In genomic region chr18:28961669-28962228, GRCh38 we compare ENCODE assay signal across 8 cellular contexts.
A peak's percentile ranks its signal among the peaks of the same experiment; 100 is the strongest.
DNase-seq lines count a peak whose midpoint lies in the region; TF ChIP-seq lines count a peak whose summit lies in the region.

No MANE protein-coding gene starts in this region.

- H3K9ac ChIP-seq in neural cell (ENCODE audit: low read length): no peak overlapping the region

- intact Hi-C loops in stomach (cut with DNase I; ENCODE audit: low total_unique reads): no loop called here

- DNase-seq in NCI-H524 (lab: John Stamatoyannopoulos, UW) (peak; percentile 15 to 56), NCI-H524 treated with DMSO at 0.1 percent for 48 hours (lab: John Stamatoyannopoulos, UW) (no peak), NCI-H2081 treated with DMSO at 0.1 percent for 48 hours (lab: John Stamatoyannopoulos, UW) (peak; percentile 33), cardiac fibroblast (ENCODE audit: low read depth in 2 of 2) (peak; percentile 26 to 50), stomach (no peak), GM19240 (ENCODE audit: insufficient read length, low spot score) (no peak), activated gamma-delta T cell treated with Interleukin-2 at 50 U/mL for 16 hours (no peak)

- H3K9me2 ChIP-seq in neural cell (ENCODE audit: insufficient read depth, low read length): no peaks in the 10 kb centered on the region

- H2AFZ ChIP-seq in neural cell (ENCODE audit: low read depth, low read length): no peak overlapping the region

- H3K4me1 ChIP-seq in stomach: no peaks in the 10 kb centered on the region

- H3K36me3 ChIP-seq in neural cell (ENCODE audit: insufficient read depth, low read length) (no peaks in the 10 kb centered on the region), stomach (no peaks in the 10 kb centered on the region)

- H4K20me1 ChIP-seq in neural cell (ENCODE audit: insufficient read depth): no peaks in the 10 kb centered on the region

- H3K27me3 ChIP-seq in neural cell (ENCODE audit: insufficient read depth, low read depth, low read length): no peaks in the 10 kb centered on the region
- no peaks in the 10 kb centered on the region for H3K27me3 ChIP-seq in stomach

- TF ChIP-seq RAD21 in neural cell (conservative IDR thresholded peaks at IDR 0.05): peak; percentile 41

- H3K27ac ChIP-seq in neural cell (ENCODE audit: low read length): no peak overlapping the region
- no peak overlapping the region for H3K27ac ChIP-seq in stomach

- H3K4me3 ChIP-seq in cardiac fibroblast (replicated peaks in 1 of 2; ENCODE audit: low read depth in 2 of 2, low read length in 2 of 2): no peak overlapping the region
- H3K4me3 ChIP-seq in neural cell (ENCODE audit: low read length): no peak overlapping the region
- no peak overlapping the region for H3K4me3 ChIP-seq in stomach

- 73 to 75% (median 74%) methylated on average over 8 of the region's 8 CpGs for WGBS in stomach, 5 donors

- H3K79me2 ChIP-seq in neural cell (replicated peaks; ENCODE audit: insufficient read depth, low read length): no peaks in the 10 kb centered on the region

- no peak for TF ChIP-seq POLR2A in stomach (IDR thresholded peaks at IDR 0.05)

- TF ChIP-seq CTCF in cardiac fibroblast (IDR thresholded peaks at IDR 0.05; ENCODE audit: low read depth, low read length) (peak; percentile 53), neural cell (IDR thresholded peaks at IDR 0.05; ENCODE audit: poor library complexity, severe bottlenecking) (peak; percentile 35), stomach (IDR thresholded peaks at IDR 0.05) (no peak)

- no peaks in the 10 kb centered on the region for H3F3A ChIP-seq in neural cell (ENCODE audit: insufficient read depth, low read length, poor library complexity, severe bottlenecking)

- H3K9me3 ChIP-seq in neural cell (ENCODE audit: low read length): no peaks in the 10 kb centered on the region
- no peaks in the 10 kb centered on the region for H3K9me3 ChIP-seq in stomach

- TF ChIP-seq EP300 in neural cell (conservative IDR thresholded peaks at IDR 0.05; ENCODE audit: poor library complexity, severe bottlenecking) (no peak), stomach (IDR thresholded peaks at IDR 0.05) (no peak)

- no peak overlapping the region for H3K4me2 ChIP-seq in neural cell (ENCODE audit: low read length)

TF ChIP-seq in neural cell, 6 proteins besides CTCF, POLR2A, EP300 and RAD21:
- no peak for TF ChIP-seq TAF1 (IDR thresholded peaks at IDR 0.05; ENCODE audit: low read depth)
- TF ChIP-seq REST (IDR thresholded peaks at IDR 0.05; ENCODE audit: borderline replicate concordance): no peak
- TF ChIP-seq SMC3 (conservative IDR thresholded peaks at IDR 0.05; ENCODE audit: poor library complexity): no peak
- TF ChIP-seq MXI1 (conservative IDR thresholded peaks at IDR 0.05; ENCODE audit: poor library complexity, severe bottlenecking): no peak
- TF ChIP-seq EZH2 (IDR thresholded peaks at IDR 0.05; ENCODE audit: borderline replicate concordance, insufficient read depth, low read length, poor library complexity, severe bottlenecking): no peak
- no peak for TF ChIP-seq POLR2AphosphoS5 (IDR thresholded peaks at IDR 0.05)

Comparison
In these comparisons a context has a peak if more than half of its experiments do, and no peak if none do; other contexts are left out.
1. DNase-seq: peak in NCI-H524 (2 of 2), NCI-H2081 treated with DMSO at 0.1 percent for 48 hours (single experiment) and cardiac fibroblast (2 of 2); none in NCI-H524 treated with DMSO at 0.1 percent for 48 hours (single experiment), stomach (single experiment), GM19240 (single experiment) and activated gamma-delta T cell treated with Interleukin-2 at 50 U/mL for 16 hours (single experiment).
2. CTCF ChIP-seq: peak in cardiac fibroblast (single experiment) and neural cell (single experiment); none in stomach (0 of 7).